18 cellular contexts compared by ENCODE assay signal in the genomic region with DNA sequence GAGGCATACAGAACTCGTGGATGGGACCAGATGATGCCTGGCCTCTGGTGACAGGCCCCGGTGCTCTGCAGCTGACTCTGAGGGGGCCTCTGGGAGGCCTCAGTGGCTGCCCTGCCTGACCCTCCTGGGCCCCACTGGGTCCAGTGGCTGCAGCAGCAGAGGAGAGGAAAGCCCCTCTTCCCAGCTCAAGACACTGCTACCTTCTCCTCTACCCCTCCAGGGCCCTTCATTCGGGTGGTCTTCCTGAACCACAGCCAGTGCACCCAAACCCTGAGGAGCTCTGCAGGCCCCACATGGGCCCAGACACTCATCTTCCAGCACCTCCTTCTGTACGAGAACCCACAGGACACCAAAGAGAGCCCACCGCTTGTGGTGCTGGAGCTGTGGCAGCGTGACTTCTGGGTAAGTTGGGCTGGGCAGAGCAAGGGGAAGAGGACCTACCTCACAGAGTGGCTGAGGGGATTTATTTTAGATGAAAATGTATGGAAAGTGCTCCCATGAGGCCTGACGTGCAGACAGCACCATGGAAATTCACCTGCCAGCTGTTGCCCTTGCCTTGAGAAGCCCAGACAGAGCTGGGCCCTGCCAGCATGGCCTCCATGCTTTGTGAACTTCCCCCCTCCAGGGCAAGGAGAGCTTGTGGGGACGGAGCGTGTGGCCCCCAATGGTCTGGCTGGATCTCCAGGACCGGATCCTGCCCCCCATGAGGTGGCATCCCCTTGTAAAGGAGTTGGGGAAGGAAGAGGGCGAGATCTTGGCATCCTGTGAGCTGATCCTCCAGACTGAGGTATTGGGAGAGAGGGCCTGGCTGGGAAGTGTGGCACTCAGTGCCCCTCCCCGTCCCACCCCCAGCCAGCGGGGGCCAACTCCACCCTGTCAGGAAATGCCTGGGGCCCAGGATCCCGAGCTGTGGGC. TPM values are rescaled to one million over a fixed set of nuclear protein-coding genes. Genes with fewer than 3 reads are reported as not detected.
DNase-seq lines count a peak whose midpoint lies in the region; ATAC-seq and TF ChIP-seq lines count a peak whose summit lies in the region.
"Had no signal": no experiment of that assay in that cellular context is flagged by ENCODE, and none has a peak within 500 bp of the region (broad histone marks: within the 10 kb centered on the region; RNA-seq: fewer than 3 reads in every experiment).

No MANE protein-coding gene starts in this region.

- H3K4me1 ChIP-seq in IMR-90 (ENCODE audit: control insufficient read depth, insufficient read depth, low read length) = no peaks in the 10 kb centered on the region
- H3K4me1 ChIP-seq: SJCRH30 had no signal

- no peaks in the 10 kb centered on the region for H3K4me1 Mint-ChIP-seq in activated CD4-positive, alpha-beta T cell treated with anti-CD3 and anti-CD28 coated beads, Interleukin-2, amount 10 ng/mL, durations not matched to agents 7 days and 5 days
- H3K4me1 Mint-ChIP-seq in stimulated activated effector memory CD8-positive, alpha-beta T cell treated with anti-CD3 and anti-CD28 coated beads, Interleukin-12 subunit alpha, Interleukin-12 subunit beta, amount 100 ng/mL, for 72 hours = peaks cover 5% of the 10 kb centered on the region
- no peaks in the 10 kb centered on the region for H3K4me1 Mint-ChIP-seq in activated T-helper 2 cell treated with anti-CD3 and anti-CD28 coated beads, Interferon-gamma antibody, Interleukin-2, Interleukin-4, amounts not matched to agents 10 μg/mL and 5 μg/mL and 100 μg/mL, durations not matched to agents 14 hours and 24 hours and 36 hours (ENCODE audit: low read depth)

- H3K56ac ChIP-seq in IMR-90 (ENCODE audit: extremely low read depth, insufficient read depth, low read length) = no peak overlapping the region

- no peak overlapping the region for H3K18ac ChIP-seq in IMR-90 (ENCODE audit: low read depth, low read length)

- 0 out of 2 replicates have a peak, but pooled peaks cover 4% of the 10 kb centered on the region for H3K9me1 ChIP-seq in IMR-90 (ENCODE audit: insufficient read depth, low read length)

- POLR2A ChIA-PET in activated CD4-positive, alpha-beta T cell treated with anti-CD3 and anti-CD28 coated beads, Interleukin-2, amount 10 ng/mL, durations not matched to agents 7 days and 5 days (lab: Charles Lee) = no interaction called here
- POLR2A ChIA-PET in IMR-90 (lab: Charles Lee; ENCODE audit: unreplicated experiment) = no interaction called here

- in situ Hi-C loops in IMR-90 (cut with MboI; ENCODE audit: low sequenced_read_pairs) = no loop called here

- H3K9me3 ChIP-seq in IMR-90 (ENCODE audit: control insufficient read depth, insufficient read depth, low read length) = no peaks in the 10 kb centered on the region
- H3K9me3 ChIP-seq: SJCRH30 had no signal

- no peak overlapping the region for H3K4me3 ChIP-seq in IMR-90 (ENCODE audit: insufficient read depth, low read depth, low read length)
- H3K4me3 ChIP-seq: SJCRH30 had no signal

- no peak overlapping the region for H2BK20ac ChIP-seq in IMR-90 (ENCODE audit: low read depth, low read length)

- no peak overlapping the region for H4K8ac ChIP-seq in IMR-90 (ENCODE audit: low read depth in 2 of 2, low read length in 2 of 2)

- H3K36me3 Mint-ChIP-seq in activated CD4-positive, alpha-beta T cell treated with anti-CD3 and anti-CD28 coated beads, Interleukin-2, amount 10 ng/mL, durations not matched to agents 7 days and 5 days (ENCODE audit: low read depth) = no peaks in the 10 kb centered on the region
- no peaks in the 10 kb centered on the region for H3K36me3 Mint-ChIP-seq in stimulated activated effector memory CD8-positive, alpha-beta T cell treated with anti-CD3 and anti-CD28 coated beads, Interleukin-12 subunit alpha, Interleukin-12 subunit beta, amount 100 ng/mL, for 72 hours
- H3K36me3 Mint-ChIP-seq in activated T-helper 2 cell treated with anti-CD3 and anti-CD28 coated beads, Interferon-gamma antibody, Interleukin-2, Interleukin-4, amounts not matched to agents 10 μg/mL and 5 μg/mL and 100 μg/mL, durations not matched to agents 14 hours and 24 hours and 36 hours (ENCODE audit: low read depth) = no peaks in the 10 kb centered on the region

- no peaks in the 10 kb centered on the region for H4K20me1 ChIP-seq in IMR-90 (ENCODE audit: insufficient read depth, low read length)

- no peak overlapping the region for H3K4ac ChIP-seq in IMR-90 (ENCODE audit: low read depth, low read length)

- no peak for ATAC-seq in IMR-90 (ENCODE audit: low read depth)
- ATAC-seq in stimulated activated effector memory CD8-positive, alpha-beta T cell treated with anti-CD3 and anti-CD28 coated beads, Interleukin-12 subunit alpha, Interleukin-12 subunit beta, amount 100 ng/mL, for 72 hours = no peak

- H3K9me3 Mint-ChIP-seq in activated CD4-positive, alpha-beta T cell treated with anti-CD3 and anti-CD28 coated beads, Interleukin-2, amount 10 ng/mL, durations not matched to agents 7 days and 5 days = no peaks in the 10 kb centered on the region
- no peaks in the 10 kb centered on the region for H3K9me3 Mint-ChIP-seq in stimulated activated effector memory CD8-positive, alpha-beta T cell treated with anti-CD3 and anti-CD28 coated beads, Interleukin-12 subunit alpha, Interleukin-12 subunit beta, amount 100 ng/mL, for 72 hours
- H3K9me3 Mint-ChIP-seq in activated T-helper 2 cell treated with anti-CD3 and anti-CD28 coated beads, Interferon-gamma antibody, Interleukin-2, Interleukin-4, amounts not matched to agents 10 μg/mL and 5 μg/mL and 100 μg/mL, durations not matched to agents 14 hours and 24 hours and 36 hours = no peaks in the 10 kb centered on the region

- H3K36me3 ChIP-seq in IMR-90 (ENCODE audit: control insufficient read depth, insufficient read depth, low read length) = no peaks in the 10 kb centered on the region
- H3K36me3 ChIP-seq: SJCRH30 had no signal

- no peaks in the 10 kb centered on the region for H3K27me3 ChIP-seq in IMR-90 (ENCODE audit: control insufficient read depth, insufficient read depth, low read length)
- H3K27me3 ChIP-seq: SJCRH30 had no signal

- 61% methylated on average over 3 of the region's 14 CpGs; no CpG with 5 or more reads in 1 of the 2 experiments for WGBS in IMR-90 (ENCODE audit: extremely low coverage in 2 of 2, insufficient read length in 1 of 2), 2 experiments

- H2AK5ac ChIP-seq in IMR-90 (ENCODE audit: low read depth, low read length) = no peak overlapping the region

- no peak for TF ChIP-seq RAD21 in IMR-90 (IDR thresholded peaks at IDR 0.05; ENCODE audit: low read length)

- no peak overlapping the region for H3K27ac ChIP-seq in IMR-90 (ENCODE audit: insufficient read depth, low read length)
- H3K27ac ChIP-seq: C4-2B, RWPE1, SJCRH30 had no signal

- H4K5ac ChIP-seq in IMR-90 (ENCODE audit: low read depth, low read length) = no peak overlapping the region

- TF ChIP-seq CTCF in IMR-90 (conservative IDR thresholded peaks at IDR 0.05; ENCODE audit: low read depth, low read length) = no peak

- H3K27ac Mint-ChIP-seq in activated CD4-positive, alpha-beta T cell treated with anti-CD3 and anti-CD28 coated beads, Interleukin-2, amount 10 ng/mL, durations not matched to agents 7 days and 5 days = peak overlapping the region; percentile 25
- H3K27ac Mint-ChIP-seq in stimulated activated effector memory CD8-positive, alpha-beta T cell treated with anti-CD3 and anti-CD28 coated beads, Interleukin-12 subunit alpha, Interleukin-12 subunit beta, amount 100 ng/mL, for 72 hours = peak overlapping the region; percentile 48
- H3K27ac Mint-ChIP-seq in activated T-helper 2 cell treated with anti-CD3 and anti-CD28 coated beads, Interferon-gamma antibody, Interleukin-2, Interleukin-4, amounts not matched to agents 10 μg/mL and 5 μg/mL and 100 μg/mL, durations not matched to agents 14 hours and 24 hours and 36 hours = no peak overlapping the region

- H3K4me2 ChIP-seq in IMR-90 (ENCODE audit: low read depth, low read length) = no peak overlapping the region

- no peak overlapping the region for H2BK15ac ChIP-seq in IMR-90 (ENCODE audit: low read depth, low read length)

- H2AK9ac ChIP-seq in IMR-90 (replicated peaks; ENCODE audit: low read depth, low read length, poor library complexity) = no peak overlapping the region

- BruUV-seq in IMR-90 (replicated peaks; lab: Mats Ljungman, UMichigan) = no TSS peak

- dilution Hi-C loops in IMR-90 (cut with HindIII; ENCODE audit: low sequenced_read_pairs, unreplicated experiment) = no loop called here

- CTCF ChIA-PET in activated CD4-positive, alpha-beta T cell treated with anti-CD3 and anti-CD28 coated beads, Interleukin-2, amount 10 ng/mL, durations not matched to agents 7 days and 5 days (lab: Charles Lee) = interaction anchor here (1.2 to 1.6 kb wide), 3 partner anchors 9 to 17 kb away, joined by 3 to 4 read pairs (median 4); no protein-coding TSS in a partner anchor
- CTCF ChIA-PET in IMR-90 (lab: Yijun Ruan, JAX) = no interaction called here

- intact Hi-C loops in IMR-90 (cut with micrococcal nuclease) = no loop called here
- intact Hi-C loops in activated T-helper 2 cell treated with anti-CD3 and anti-CD28 coated beads, Interferon-gamma antibody, Interleukin-2, Interleukin-4, amounts not matched to agents 10 μg/mL and 5 μg/mL and 100 μg/mL, durations not matched to agents 14 hours and 24 hours and 36 hours (cut with micrococcal nuclease) = no loop called here

- no peak for TF ChIP-seq POLR2A in IMR-90 (IDR thresholded peaks at IDR 0.05; ENCODE audit: low read depth, low read length)

- H3K79me1 ChIP-seq in IMR-90 (ENCODE audit: low read depth in 1 of 2, low read length in 2 of 2) = no peaks in the 10 kb centered on the region

- no peak overlapping the region for H3K4me3 Mint-ChIP-seq in activated CD4-positive, alpha-beta T cell treated with anti-CD3 and anti-CD28 coated beads, Interleukin-2, amount 10 ng/mL, durations not matched to agents 7 days and 5 days
- H3K4me3 Mint-ChIP-seq in stimulated activated effector memory CD8-positive, alpha-beta T cell treated with anti-CD3 and anti-CD28 coated beads, Interleukin-12 subunit alpha, Interleukin-12 subunit beta, amount 100 ng/mL, for 72 hours = no peak overlapping the region
- no peak overlapping the region for H3K4me3 Mint-ChIP-seq in activated T-helper 2 cell treated with anti-CD3 and anti-CD28 coated beads, Interferon-gamma antibody, Interleukin-2, Interleukin-4, amounts not matched to agents 10 μg/mL and 5 μg/mL and 100 μg/mL, durations not matched to agents 14 hours and 24 hours and 36 hours (ENCODE audit: low read depth)

- H4K91ac ChIP-seq in IMR-90 (ENCODE audit: insufficient read depth, low read depth, low read length) = no peak overlapping the region

- H2AFZ ChIP-seq in IMR-90 (replicated peaks; ENCODE audit: low read length, poor library complexity) = peak overlapping the region; percentile 33

- DNase-seq in activated CD4-positive, alpha-beta T cell treated with anti-CD3 and anti-CD28 coated beads, Interleukin-2, amount 10 ng/mL, durations not matched to agents 7 days and 5 days = no peak
- DNase-seq in activated CD4-positive, alpha-beta T cell treated with anti-CD3 and anti-CD28 coated beads for 48 hours = no peak
- DNase-seq in IMR-90 (no peak), islet precursor cell (peak; percentile 48), glomerular visceral epithelial cell (ENCODE audit: extremely low spot score) (no peak), NCI-H1417 treated with DMSO at 0.1 percent for 48 hours (lab: John Stamatoyannopoulos, UW) (no peak)
- DNase-seq in stimulated activated effector memory CD8-positive, alpha-beta T cell treated with anti-CD3 and anti-CD28 coated beads, Interleukin-12 subunit alpha, Interleukin-12 subunit beta, amount 100 ng/mL, for 72 hours (ENCODE audit: low spot score in 2 of 2) = no peak
- DNase-seq in activated T-helper 2 cell treated with anti-CD3 and anti-CD28 coated beads, Interferon-gamma antibody, Interleukin-2, Interleukin-4, amounts not matched to agents 10 μg/mL and 5 μg/mL and 100 μg/mL, durations not matched to agents 14 hours and 24 hours and 36 hours (ENCODE audit: low spot score) = no peak
- DNase-seq: DMS53, GOT3, KG1, NCI-H1092, NCI-H1694 treated with DMSO at 0.1 percent for 48 hours, NCI-H510A, OCI-M1 had no signal

- H3K14ac ChIP-seq in IMR-90 (replicated peaks; ENCODE audit: low read depth, low read length) = no peak overlapping the region

- no peak overlapping the region for H3K9ac ChIP-seq in IMR-90 (ENCODE audit: low read depth, low read length)

- no peaks in the 10 kb centered on the region for H3K27me3 Mint-ChIP-seq in activated CD4-positive, alpha-beta T cell treated with anti-CD3 and anti-CD28 coated beads, Interleukin-2, amount 10 ng/mL, durations not matched to agents 7 days and 5 days
- H3K27me3 Mint-ChIP-seq in activated T-helper 2 cell treated with anti-CD3 and anti-CD28 coated beads, Interferon-gamma antibody, Interleukin-2, Interleukin-4, amounts not matched to agents 10 μg/mL and 5 μg/mL and 100 μg/mL, durations not matched to agents 14 hours and 24 hours and 36 hours (ENCODE audit: low read depth) = no peaks in the 10 kb centered on the region

- no peak overlapping the region for H2BK120ac ChIP-seq in IMR-90 (ENCODE audit: low read depth, low read length)

- no peak overlapping the region for H2BK5ac ChIP-seq in IMR-90 (ENCODE audit: low read depth, low read length, poor library complexity, severe bottlenecking)

- H3K23ac ChIP-seq in IMR-90 (ENCODE audit: low read depth, low read length) = no peak overlapping the region

RNA-seq across cellular contexts. Expression of gene LMAN2L, which starts 46.3 kb away (rescaled TPM):
- 1 to 10 TPM; 7.5 to 8.0 TPM for total RNA-seq in activated CD4-positive, alpha-beta T cell treated with anti-CD3 and anti-CD28 coated beads, Interleukin-2, amount 10 ng/mL, durations not matched to agents 7 days and 5 days
- total RNA-seq in IMR-90 (2012; rRNA removed) = 19.2 and 22.9 TPM in 2 replicates
- polyA plus RNA-seq in IMR-90 (2012; rRNA removed) = 20.8 and 22.5 TPM in 2 replicates
- 14.9 and 18.4 TPM in 2 replicates for polyA plus RNA-seq in IMR-90 (2012; cell fraction: cytosol; rRNA removed)
- 13.0 and 23.6 TPM in 2 replicates for polyA plus RNA-seq in IMR-90 (2012; cell fraction: nucleus; rRNA removed; ENCODE audit: low replicate concordance)
- total RNA-seq in activated T-helper 2 cell treated with anti-CD3 and anti-CD28 coated beads, Interferon-gamma antibody, Interleukin-2, Interleukin-4, amounts not matched to agents 10 μg/mL and 5 μg/mL and 100 μg/mL, durations not matched to agents 14 hours and 24 hours and 36 hours = 6.0 and 7.0 TPM in 2 replicates

RNA-seq across cellular contexts. Expression of gene FER1L5, which starts 51.0 kb away (rescaled TPM):
- not detected for total RNA-seq in activated CD4-positive, alpha-beta T cell treated with anti-CD3 and anti-CD28 coated beads, Interleukin-2, amount 10 ng/mL, durations not matched to agents 7 days and 5 days
- total RNA-seq in IMR-90 (2012; rRNA removed) = 0.28 and 0.36 TPM in 2 replicates
- 0.09 and 0.15 TPM in 2 replicates for polyA plus RNA-seq in IMR-90 (2012; rRNA removed)
- under 0.01 and 0.03 TPM in 2 replicates for polyA plus RNA-seq in IMR-90 (2012; cell fraction: cytosol; rRNA removed)
- polyA plus RNA-seq in IMR-90 (2012; cell fraction: nucleus; rRNA removed; ENCODE audit: low replicate concordance) = 0.38 and 0.86 TPM in 2 replicates
- not detected in 2 replicates for total RNA-seq in activated T-helper 2 cell treated with anti-CD3 and anti-CD28 coated beads, Interferon-gamma antibody, Interleukin-2, Interleukin-4, amounts not matched to agents 10 μg/mL and 5 μg/mL and 100 μg/mL, durations not matched to agents 14 hours and 24 hours and 36 hours

RNA-seq across cellular contexts. Expression of gene KANSL3, which starts 55.4 kb away (rescaled TPM):
- total RNA-seq in activated CD4-positive, alpha-beta T cell treated with anti-CD3 and anti-CD28 coated beads, Interleukin-2, amount 10 ng/mL, durations not matched to agents 7 days and 5 days = 10 to 100 TPM; 47.2 to 52.4 TPM
- total RNA-seq in IMR-90 (2012; rRNA removed) = 25.0 and 26.3 TPM in 2 replicates
- polyA plus RNA-seq in IMR-90 (2012; rRNA removed) = 19.5 and 22.2 TPM in 2 replicates
- 8.4 and 8.6 TPM in 2 replicates for polyA plus RNA-seq in IMR-90 (2012; cell fraction: cytosol; rRNA removed)
- 41.0 and 52.4 TPM in 2 replicates for polyA plus RNA-seq in IMR-90 (2012; cell fraction: nucleus; rRNA removed; ENCODE audit: low replicate concordance)
- total RNA-seq in activated T-helper 2 cell treated with anti-CD3 and anti-CD28 coated beads, Interferon-gamma antibody, Interleukin-2, Interleukin-4, amounts not matched to agents 10 μg/mL and 5 μg/mL and 100 μg/mL, durations not matched to agents 14 hours and 24 hours and 36 hours = 45.8 and 48.3 TPM in 2 replicates
